8 cellular contexts compared by ENCODE assay signal in genomic region chr12:132986885-132987225, GRCh38. TPM values are rescaled to one million over a fixed set of nuclear protein-coding genes. Genes with fewer than 3 reads are reported as not detected.
DNase-seq lines count a peak whose midpoint lies in the region; ATAC-seq and TF ChIP-seq lines count a peak whose summit lies in the region.

No MANE protein-coding gene starts in this region.

- no peak for TF ChIP-seq CTCF in fibroblast of lung (conservative IDR thresholded peaks at IDR 0.05 in 1 of 2, IDR thresholded peaks at IDR 0.05 in 1 of 2; ENCODE audit: low read depth in 1 of 2, low read length in 2 of 2)

- ATAC-seq in GM19395 (IDR thresholded peaks at IDR 0.05; ENCODE audit: unreplicated experiment) = peak; percentile 10

- DNase-seq in ACHN = peak; percentile 47
- no peak for DNase-seq in SJSA1 (ENCODE audit: low read depth in 1 of 2, low spot score in 2 of 2)
- peak in 1 of 2 donors; percentile 31 for DNase-seq in fibroblast of lung (ENCODE audit: low read depth in 2 of 2)
- DNase-seq in occipital lobe (lab: John Stamatoyannopoulos, UW) = no peak
- no peak for DNase-seq in islet precursor cell
- DNase-seq in NCI-H1092 treated with DMSO at 0.1 percent for 48 hours (lab: John Stamatoyannopoulos, UW) = no peak

- peak overlapping the region; percentile 56 for H3K4me3 ChIP-seq in SJSA1
- peak overlapping the region; percentile 80 to 98 (median 96) for H3K4me3 ChIP-seq in fibroblast of lung (replicated peaks in 1 of 4; ENCODE audit: control extremely low read depth in 1 of 4, insufficient read depth in 1 of 4, low read depth in 3 of 4, low read length in 4 of 4)
- H3K4me3 ChIP-seq in rectal smooth muscle tissue (ENCODE audit: low read length) = peak overlapping the region; percentile 99

- H3K9me3 ChIP-seq in SJSA1 (replicated peaks) (0 out of 2 replicates have a peak, but pooled peaks cover 10% of the 10 kb centered on the region), fibroblast of lung (ENCODE audit: control insufficient read depth, insufficient read depth, low read depth, low read length) (no peaks in the 10 kb centered on the region)

- peak overlapping the region; percentile 69 for H3K4me2 ChIP-seq in fibroblast of lung (ENCODE audit: extremely low read depth, insufficient read depth, low read length)

- H3K27me3 ChIP-seq in SJSA1 (replicated peaks) (no peaks in the 10 kb centered on the region), fibroblast of lung (ENCODE audit: control insufficient read depth, insufficient read depth, low read length) (no peaks in the 10 kb centered on the region), rectal smooth muscle tissue (ENCODE audit: control insufficient read depth, insufficient read depth, low read length) (no peaks in the 10 kb centered on the region)

- no peaks in the 10 kb centered on the region for H3K36me3 ChIP-seq in SJSA1
- H3K36me3 ChIP-seq in fibroblast of lung (ENCODE audit: control insufficient read depth, insufficient read depth, low read length) = no peaks in the 10 kb centered on the region
- peaks cover 3% of the 10 kb centered on the region for H3K36me3 ChIP-seq in rectal smooth muscle tissue (ENCODE audit: control insufficient read depth, insufficient read depth, low read length)

- H4K20me1 ChIP-seq in fibroblast of lung (ENCODE audit: control insufficient read depth, extremely low read depth, insufficient read depth, low read length) = no peaks in the 10 kb centered on the region

- in situ Hi-C loops in ACHN (cut with HindIII; ENCODE audit: low pct_ligation_motif_present, low pct_unique_long_range_greater_than_20kb, low sequenced_read_pairs) = no loop called here

- no peak overlapping the region for H3K27ac ChIP-seq in SJSA1
- peak overlapping the region; percentile 90 for H3K27ac ChIP-seq in fibroblast of lung (ENCODE audit: insufficient read depth, low read length)
- H3K27ac ChIP-seq in rectal smooth muscle tissue (ENCODE audit: low read depth, low read length) = peak overlapping the region; percentile 76

- no peaks in the 10 kb centered on the region for H3K4me1 ChIP-seq in SJSA1 (replicated peaks)
- peaks cover 3% of the 10 kb centered on the region for H3K4me1 ChIP-seq in fibroblast of lung (ENCODE audit: control insufficient read depth, extremely low read depth, insufficient read depth, low read length)
- no peaks in the 10 kb centered on the region for H3K4me1 ChIP-seq in rectal smooth muscle tissue (ENCODE audit: control insufficient read depth, insufficient read depth, low read length)

- H3K9ac ChIP-seq in fibroblast of lung (ENCODE audit: insufficient read depth, low read length) (peak overlapping the region; percentile 88), rectal smooth muscle tissue (ENCODE audit: low read length) (peak overlapping the region; percentile 77)

- peak overlapping the region; percentile 98 for H2AFZ ChIP-seq in fibroblast of lung (ENCODE audit: low read length)

- peaks cover 29% of the 10 kb centered on the region for H3K79me2 ChIP-seq in fibroblast of lung (ENCODE audit: control insufficient read depth, insufficient read depth, low read length)

RNA-seq across cellular contexts. Expression of gene ZNF26, which starts 0.7 kb away (rescaled TPM):
- 5.8 and 10.4 TPM in 2 replicates for total RNA-seq in SJSA1 (2014; rRNA removed; shearing (Covaris generic))
- 9.4 and 12.8 TPM in 2 replicates for total RNA-seq in fibroblast of lung
- polyA plus RNA-seq in fibroblast of lung = 3.7 and 4.9 TPM in 2 replicates
- polyA plus RNA-seq in fibroblast of lung (2012) = 4.3 and 4.9 TPM in 2 replicates
- 1.3 and 3.7 TPM in 2 replicates for polyA minus RNA-seq in fibroblast of lung (ENCODE audit: low replicate concordance)
- 17.8 TPM for total RNA-seq in occipital lobe

RNA-seq across cellular contexts. Expression of gene ZNF605, which starts 30.7 kb away (rescaled TPM):
- total RNA-seq in SJSA1 (2014; rRNA removed; shearing (Covaris generic)) = 0.32 and 0.88 TPM in 2 replicates
- total RNA-seq in fibroblast of lung (9.2 and 15.2 TPM in 2 replicates), occipital lobe (24.0 TPM)
- polyA plus RNA-seq in fibroblast of lung = 6.4 and 9.7 TPM in 2 replicates
- 3.4 and 5.0 TPM in 2 replicates for polyA plus RNA-seq in fibroblast of lung (2012)
- 0.48 and 0.75 TPM in 2 replicates for polyA minus RNA-seq in fibroblast of lung (ENCODE audit: low replicate concordance)

RNA-seq across cellular contexts. Expression of gene ZNF84, which starts 50.5 kb away (rescaled TPM):
- total RNA-seq in SJSA1 (2014; rRNA removed; shearing (Covaris generic)) = 4.1 and 6.4 TPM in 2 replicates
- total RNA-seq in fibroblast of lung (25.4 and 27.2 TPM in 2 replicates), occipital lobe (152 TPM)
- 13.0 and 17.9 TPM in 2 replicates for polyA plus RNA-seq in fibroblast of lung
- 10.2 and 14.8 TPM in 2 replicates for polyA plus RNA-seq in fibroblast of lung (2012)
- polyA minus RNA-seq in fibroblast of lung (ENCODE audit: low replicate concordance) = 1.2 and 2.0 TPM in 2 replicates
